In genomic region chr9:117722108-117722761, GRCh38 we compare ENCODE assay signal across 22 cellular contexts. TPM values are rescaled to one million over a fixed set of nuclear protein-coding genes. Genes with fewer than 3 reads are reported as not detected.
"Had no signal": no experiment of that assay in that cellular context is flagged by ENCODE, and none has a peak within 500 bp of the region (broad histone marks: within the 10 kb centered on the region; RNA-seq: fewer than 3 reads in every experiment).

No MANE protein-coding gene starts in this region.

- H3K4me1 Mint-ChIP-seq: activated T-helper 17 cell treated with anti-CD3 and anti-CD28 coated beads, Interleukin-2, amount 50 U/mL, for 72 hours had no signal

- H3K27me3 Mint-ChIP-seq: effector memory CD8-positive, alpha-beta T cell had no signal

- H3K36me3 ChIP-seq: cardiac muscle cell, transverse colon, uterus had no signal

- ATAC-seq: activated T-helper 17 cell treated with anti-CD3 and anti-CD28 coated beads, Interleukin-2, amount 50 U/mL, for 72 hours; effector memory CD8-positive, alpha-beta T cell; left cardiac atrium had no signal

- H3K27me3 ChIP-seq: cardiac muscle cell, transverse colon, uterus had no signal

- H3K27ac ChIP-seq: cardiac muscle cell, transverse colon had no signal

- H3K9me3 Mint-ChIP-seq: activated CD4-positive, alpha-beta memory T cell treated with anti-CD3 and anti-CD28 coated beads, Interleukin-2, amount 10 ng/mL, durations not matched to agents 7 days and 5 days; activated T-helper 17 cell treated with anti-CD3 and anti-CD28 coated beads, Interleukin-2, amount 50 U/mL, for 72 hours; effector memory CD8-positive, alpha-beta T cell; mesothelial cell of epicardium; nephron progenitor cell had no signal

- H3K27ac Mint-ChIP-seq: activated CD4-positive, alpha-beta memory T cell treated with anti-CD3 and anti-CD28 coated beads, Interleukin-2, amount 10 ng/mL, durations not matched to agents 7 days and 5 days; activated naive CD8-positive, alpha-beta T cell treated with anti-CD3 and anti-CD28 coated beads for 36 hours; activated T-helper 17 cell treated with anti-CD3 and anti-CD28 coated beads, Interleukin-2, amount 50 U/mL, for 72 hours; effector memory CD8-positive, alpha-beta T cell; mesothelial cell of epicardium; nephron progenitor cell; progenitor cell of endocrine pancreas; stimulated activated naive CD8-positive, alpha-beta T cell treated with anti-CD3 and anti-CD28 coated beads, Interleukin-15, Interleukin-2, amounts not matched to agents 100 ng/mL and 50 ng/mL, for 24 hours; T-helper 2 cell treated with Interferon-gamma antibody and Interleukin-4, amounts not matched to agents 5 μg/mL and 100 μg/mL, for 36 hours had no signal

- H3K4me3 Mint-ChIP-seq: activated CD4-positive, alpha-beta memory T cell treated with anti-CD3 and anti-CD28 coated beads, Interleukin-2, amount 10 ng/mL, durations not matched to agents 7 days and 5 days; activated naive CD8-positive, alpha-beta T cell treated with anti-CD3 and anti-CD28 coated beads for 36 hours; activated T-helper 17 cell treated with anti-CD3 and anti-CD28 coated beads, Interleukin-2, amount 50 U/mL, for 72 hours; effector memory CD8-positive, alpha-beta T cell; mesothelial cell of epicardium; nephron progenitor cell; stimulated activated naive CD8-positive, alpha-beta T cell treated with anti-CD3 and anti-CD28 coated beads, Interleukin-15, Interleukin-2, amounts not matched to agents 100 ng/mL and 50 ng/mL, for 24 hours; T-helper 2 cell treated with Interferon-gamma antibody and Interleukin-4, amounts not matched to agents 5 μg/mL and 100 μg/mL, for 36 hours had no signal

- H3K9me3 ChIP-seq: transverse colon, uterus had no signal

- H3K4me3 ChIP-seq: cardiac muscle cell, skin epidermis, transverse colon, uterus had no signal

- H3K36me3 Mint-ChIP-seq: activated naive CD8-positive, alpha-beta T cell treated with anti-CD3 and anti-CD28 coated beads for 36 hours; mesothelial cell of epicardium had no signal

- H3K4me1 ChIP-seq: uterus had no signal

- DNase-seq: activated CD4-positive, alpha-beta memory T cell treated with anti-CD3 and anti-CD28 coated beads, Interleukin-2, amount 10 ng/mL, durations not matched to agents 7 days and 5 days; activated CD4-positive, alpha-beta T cell treated with anti-CD3 and anti-CD28 coated beads for 48 hours; activated CD4-positive, CD25-positive, alpha-beta regulatory T cell; activated naive CD4-positive, alpha-beta T cell; activated naive CD8-positive, alpha-beta T cell treated with anti-CD3 and anti-CD28 coated beads for 36 hours; activated T-cell treated with anti-CD3 and anti-CD28 coated beads, Interleukin-2, amount 50 U/mL, for 1 hour; amniotic stem cell; effector memory CD8-positive, alpha-beta T cell; hippocampal formation; left cardiac atrium; nephron progenitor cell; stimulated activated CD4-positive, alpha-beta T cell treated with anti-CD3 and anti-CD28 coated beads, Interleukin-15, amount 100 ng/mL, for 24 hours; stimulated activated CD4-positive, alpha-beta T cell treated with anti-CD3 and anti-CD28 coated beads, Interleukin-2, amount 100 ng/mL, for 48 hours; transverse colon; uterus had no signal

RNA-seq across cellular contexts. Expression of gene TLR4, which starts 18.0 kb away (rescaled TPM):
- total RNA-seq: activated naive CD8-positive, alpha-beta T cell treated with anti-CD3 and anti-CD28 coated beads for 36 hours; activated T-helper 17 cell treated with anti-CD3 and anti-CD28 coated beads, Interleukin-2, amount 50 U/mL, for 72 hours; progenitor cell of endocrine pancreas had no signal
- polyA plus RNA-seq: cardiac muscle cell had no signal
